Comparison of ENCODE assay signal across 8 cellular contexts in the genomic region with DNA sequence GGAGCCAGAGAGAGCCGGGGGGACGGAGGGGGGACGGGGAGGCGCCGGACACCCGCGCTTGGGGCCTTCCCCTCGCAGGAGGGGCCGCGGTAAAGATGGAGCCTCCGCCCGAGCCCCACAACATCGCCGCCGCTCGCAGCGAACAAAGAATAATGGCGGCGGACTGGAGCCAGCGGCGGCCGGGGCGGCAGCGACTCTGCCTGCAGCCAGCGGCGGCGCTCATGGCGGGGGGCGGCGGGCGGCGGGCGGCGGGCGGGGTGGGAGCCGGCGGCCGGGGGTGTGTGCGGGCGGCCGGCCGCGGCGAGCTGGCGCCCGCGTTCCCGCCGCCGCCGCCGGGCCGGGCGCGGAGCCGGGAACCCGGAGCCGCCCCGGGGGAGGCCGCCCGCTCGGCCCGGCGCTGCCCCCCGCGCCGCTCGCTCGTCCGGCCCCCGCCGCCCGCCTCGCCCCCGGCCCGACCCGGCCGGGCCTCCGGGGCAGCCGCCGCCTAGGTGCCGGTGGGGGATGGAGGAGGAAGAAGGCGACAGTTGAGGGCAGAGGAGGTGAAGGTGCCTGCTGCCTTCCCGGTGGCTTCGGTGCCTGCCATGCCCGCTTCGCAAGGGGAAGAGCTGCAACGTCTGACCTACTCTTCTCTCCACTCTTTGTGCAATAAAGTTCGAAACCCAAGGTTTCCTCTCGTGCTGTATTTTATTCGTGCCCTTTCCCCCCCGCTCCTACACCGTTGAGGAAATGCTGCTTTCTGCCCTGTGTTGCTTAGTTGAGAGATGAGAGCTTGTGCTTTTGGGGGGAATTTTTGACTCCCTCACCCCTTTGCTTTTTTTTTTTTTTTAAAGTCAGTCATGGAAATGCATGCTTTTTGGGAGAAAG. TPM values are rescaled to one million over a fixed set of nuclear protein-coding genes. Genes with fewer than 3 reads are reported as not detected.
DNase-seq lines count a peak whose midpoint lies in the region; ATAC-seq and TF ChIP-seq lines count a peak whose summit lies in the region.

No MANE protein-coding gene starts in this region.

- no peaks in the 10 kb centered on the region for H3K27me3 ChIP-seq in WERI-Rb-1 (ENCODE audit: insufficient read depth, low read depth, severe bottlenecking)

- peak overlapping the region; percentile 100 for H3K27ac ChIP-seq in WERI-Rb-1

- intact Hi-C loops in left colon (cut with DNase I, micrococcal nuclease): no loop called here

- H3K9me3 ChIP-seq in WERI-Rb-1 (ENCODE audit: severe bottlenecking): no peaks in the 10 kb centered on the region

- no peaks in the 10 kb centered on the region; the same call in 1 of the 2 replicates for H3K36me3 ChIP-seq in WERI-Rb-1

- DNase-seq in COR-L47 (lab: John Stamatoyannopoulos, UW): peak; percentile 23
- peak; percentile 81 for DNase-seq in NAMALWA (ENCODE audit: low spot score)
- peak; percentile 39 for DNase-seq in WERI-Rb-1
- peak; percentile 54 to 55 for DNase-seq in cardiac fibroblast (ENCODE audit: low read depth in 2 of 2)
- peak; percentile 42 to 66 for DNase-seq in left colon
- DNase-seq in stimulated activated CD4-positive, alpha-beta T cell treated with anti-CD3 and anti-CD28 coated beads, Interleukin-2, amount 100 ng/mL, for 4 hours (ENCODE audit: low read depth): peak; percentile 19

- ATAC-seq in GM21423 (IDR thresholded peaks at IDR 0.05; ENCODE audit: unreplicated experiment): peak; percentile 8
- ATAC-seq in left colon: peak; percentile 2
- ATAC-seq in GM18868 (IDR thresholded peaks at IDR 0.05; ENCODE audit: unreplicated experiment): no peak

- H3K4me3 ChIP-seq in WERI-Rb-1 (ENCODE audit: low read depth, low read length): peak overlapping the region; percentile 91
- H3K4me3 ChIP-seq in cardiac fibroblast (replicated peaks in 1 of 2; ENCODE audit: low read depth in 2 of 2, low read length in 2 of 2): peak overlapping the region; percentile 72 to 86

- TF ChIP-seq CTCF in WERI-Rb-1 (IDR thresholded peaks at IDR 0.05; ENCODE audit: low read depth, low read length) (no peak), cardiac fibroblast (IDR thresholded peaks at IDR 0.05; ENCODE audit: low read depth, low read length) (no peak)

RNA-seq across cellular contexts. Expression of gene CREB1, which starts 0.6 kb away (rescaled TPM):
- 10 to 100 TPM; 42.9 to 51.7 TPM for total RNA-seq in left colon

Comparison
In these comparisons a context has a peak if more than half of its experiments do, and no peak if none do; other contexts are left out.
1. DNase-seq: peak in every context shown above with its lines; median percentile 81 in NAMALWA; 54 in cardiac fibroblast; 54 in left colon; 39 in WERI-Rb-1; 23 in COR-L47; 19 in stimulated activated CD4-positive, alpha-beta T cell treated with anti-CD3 and anti-CD28 coated beads, Interleukin-2, amount 100 ng/mL, for 4 hours.